25 cellular contexts compared by ENCODE assay signal in genomic region chr6:6893701-6894100, GRCh38.
A peak's percentile ranks its signal among the peaks of the same experiment; 100 is the strongest.
DNase-seq lines count a peak whose midpoint lies in the region; ATAC-seq and TF ChIP-seq lines count a peak whose summit lies in the region.
"Had no signal": no experiment of that assay in that cellular context is flagged by ENCODE, and none has a peak within 500 bp of the region (broad histone marks: within the 10 kb centered on the region; RNA-seq: fewer than 3 reads in every experiment).

No MANE protein-coding gene starts in this region.

- intact Hi-C loops in heart left ventricle (cut with DNase I) (loop anchor here in 5 of 10 donors (5.0 to 10.0 kb wide), 3 partner anchors 146 to 351 kb away; no protein-coding TSS in a partner anchor), left cardiac atrium (cut with DNase I) (loop anchor here in 1 of 2 donors (5.0 to 10.0 kb wide), 3 partner anchors 81 to 331 kb away; no protein-coding TSS in a partner anchor), gastrocnemius medialis (cut with DNase I; ENCODE audit: low total_unique reads) (loop anchor here (2.0 to 5.0 kb wide), 3 partner anchors 147 to 244 kb away; no protein-coding TSS in a partner anchor)
- intact Hi-C loops in activated T-helper 1 cell treated with anti-CD3 and anti-CD28 coated beads, Interleukin-12 subunit alpha, Interleukin-12 subunit beta, Interleukin-2, Interleukin-4 antibody, amounts not matched to agents 30 ng/mL and 10 ng/mL and 1 ng/mL, durations not matched to agents 14 hours and 24 hours and 36 hours (cut with micrococcal nuclease), result no loop called here

- H3K27ac Mint-ChIP-seq in activated T-helper 1 cell treated with anti-CD3 and anti-CD28 coated beads, Interleukin-12 subunit alpha, Interleukin-12 subunit beta, Interleukin-2, Interleukin-4 antibody, amounts not matched to agents 30 ng/mL and 10 ng/mL and 1 ng/mL, durations not matched to agents 14 hours and 24 hours and 36 hours, result peak overlapping the region; percentile 50
- H3K27ac Mint-ChIP-seq in CD8-positive, alpha-beta memory T cell, result no peak overlapping the region
- H3K27ac Mint-ChIP-seq: activated T-helper 17 cell treated with anti-CD3 and anti-CD28 coated beads, Interleukin-2, amount 50 U/mL, for 72 hours; CD8-positive, alpha-beta T cell; memory B cell; neural progenitor cell; progenitor cell of endocrine pancreas had no signal

- TF ChIP-seq POLR2A in heart left ventricle (IDR thresholded peaks at IDR 0.05) (no peak), gastrocnemius medialis (IDR thresholded peaks at IDR 0.05) (no peak)

- peaks cover 18% of the 10 kb centered on the region for H3K27me3 Mint-ChIP-seq in activated T-helper 1 cell treated with anti-CD3 and anti-CD28 coated beads, Interleukin-12 subunit alpha, Interleukin-12 subunit beta, Interleukin-2, Interleukin-4 antibody, amounts not matched to agents 30 ng/mL and 10 ng/mL and 1 ng/mL, durations not matched to agents 14 hours and 24 hours and 36 hours (ENCODE audit: insufficient read depth)
- H3K27me3 Mint-ChIP-seq in CD8-positive, alpha-beta memory T cell, result peaks cover under 1 to 2% of the 10 kb centered on the region in 2 donors

- H3K4me3 ChIP-seq in heart left ventricle (no peak overlapping the region), gastrocnemius medialis (peak overlapping the region in 3 of 4 donors; percentile 3 to 31 (median 5))
- H3K4me3 ChIP-seq in CD8-positive, alpha-beta memory T cell (ENCODE audit: low read length), result no peak overlapping the region
- H3K4me3 ChIP-seq: A549, coronary artery, neural progenitor cell, tibial artery had no signal

- no peak for TF ChIP-seq CTCF in heart left ventricle (IDR thresholded peaks at IDR 0.05)
- peak; percentile 22 for TF ChIP-seq CTCF in foreskin keratinocyte (conservative IDR thresholded peaks at IDR 0.05)
- no peak for TF ChIP-seq CTCF in gastrocnemius medialis (IDR thresholded peaks at IDR 0.05 in 4 of 5, conservative IDR thresholded peaks at IDR 0.05 in 1 of 5)

- ATAC-seq in heart left ventricle (no peak), left cardiac atrium (no peak), foreskin keratinocyte (peak; percentile 83), gastrocnemius medialis (no peak)
- ATAC-seq: A549; activated T-helper 17 cell treated with anti-CD3 and anti-CD28 coated beads, Interleukin-2, amount 50 U/mL, for 72 hours; CD8-positive, alpha-beta T cell had no signal

- 76 to 86% (median 82%) methylated on average over 19 of the region's 19 CpGs for WGBS in heart left ventricle, 4 donors

- no peaks in the 10 kb centered on the region for H3K4me1 Mint-ChIP-seq in activated T-helper 1 cell treated with anti-CD3 and anti-CD28 coated beads, Interleukin-12 subunit alpha, Interleukin-12 subunit beta, Interleukin-2, Interleukin-4 antibody, amounts not matched to agents 30 ng/mL and 10 ng/mL and 1 ng/mL, durations not matched to agents 14 hours and 24 hours and 36 hours (ENCODE audit: low read depth)
- no peaks in the 10 kb centered on the region for H3K4me1 Mint-ChIP-seq in CD8-positive, alpha-beta memory T cell
- H3K4me1 Mint-ChIP-seq: activated T-helper 17 cell treated with anti-CD3 and anti-CD28 coated beads, Interleukin-2, amount 50 U/mL, for 72 hours; memory B cell had no signal

- H3K4me1 ChIP-seq in heart left ventricle (peaks cover 0 to 39% (median 19%) of the 10 kb centered on the region in 12 donors), foreskin keratinocyte (peaks cover 16% of the 10 kb centered on the region), gastrocnemius medialis (peaks cover 40 to 44% of the 10 kb centered on the region in 2 donors)
- no peaks in the 10 kb centered on the region for H3K4me1 ChIP-seq in CD8-positive, alpha-beta memory T cell (ENCODE audit: insufficient read depth, low read length)
- H3K4me1 ChIP-seq: A549, tibial artery had no signal

- no peak for DNase-seq in heart left ventricle
- DNase-seq in left cardiac atrium, result no peak
- no peak for DNase-seq in activated T-helper 1 cell treated with anti-CD3 and anti-CD28 coated beads, Interleukin-12 subunit alpha, Interleukin-12 subunit beta, Interleukin-2, Interleukin-4 antibody, amounts not matched to agents 30 ng/mL and 10 ng/mL and 1 ng/mL, durations not matched to agents 14 hours and 24 hours and 36 hours (ENCODE audit: low spot score)
- DNase-seq in foreskin keratinocyte, result peak in 1 of 2 donors; percentile 59
- peak in 1 of 2 donors; percentile 61 for DNase-seq in gastrocnemius medialis
- DNase-seq in stimulated activated CD4-positive, alpha-beta T cell treated with anti-CD3 and anti-CD28 coated beads, Interleukin-4, amount 100 ng/mL, for 1 hour, result no peak
- no peak for DNase-seq in CD8-positive, alpha-beta memory T cell
- no peak for DNase-seq in hippocampal formation (lab: John Stamatoyannopoulos, UW)
- DNase-seq: activated CD4-positive, alpha-beta T cell treated with anti-CD3 and anti-CD28 coated beads, Interleukin-2, amount 50 U/mL, for 4 hours; activated CD4-positive, CD25-positive, alpha-beta regulatory T cell; activated naive CD4-positive, alpha-beta T cell treated with anti-CD3 and anti-CD28 coated beads, Interleukin-2, amount 50 U/mL, for 16 hours; amygdala; CD8-positive, alpha-beta T cell; H7; NCI-H1105 treated with DMSO at 0.1 percent for 48 hours; NCI-H1930; NCI-H526 treated with DMSO at 0.1 percent for 48 hours; T-helper 1 cell; tibial artery had no signal

- POLR2A ChIA-PET in CD8-positive, alpha-beta memory T cell (lab: Charles Lee), result no interaction called here

- H3K9me3 ChIP-seq in heart left ventricle (no peaks in the 10 kb centered on the region), gastrocnemius medialis (no peaks in the 10 kb centered on the region)
- H3K9me3 ChIP-seq in CD8-positive, alpha-beta memory T cell (ENCODE audit: low read length), result no peaks in the 10 kb centered on the region
- H3K9me3 ChIP-seq: A549, tibial artery had no signal

- no peaks in the 10 kb centered on the region for H3K36me3 Mint-ChIP-seq in activated T-helper 1 cell treated with anti-CD3 and anti-CD28 coated beads, Interleukin-12 subunit alpha, Interleukin-12 subunit beta, Interleukin-2, Interleukin-4 antibody, amounts not matched to agents 30 ng/mL and 10 ng/mL and 1 ng/mL, durations not matched to agents 14 hours and 24 hours and 36 hours (ENCODE audit: low read depth)
- H3K36me3 Mint-ChIP-seq in CD8-positive, alpha-beta memory T cell, result no peaks in the 10 kb centered on the region
- H3K36me3 Mint-ChIP-seq: CD8-positive, alpha-beta T cell; memory B cell; neural progenitor cell had no signal

- H3K4me3 Mint-ChIP-seq in activated T-helper 1 cell treated with anti-CD3 and anti-CD28 coated beads, Interleukin-12 subunit alpha, Interleukin-12 subunit beta, Interleukin-2, Interleukin-4 antibody, amounts not matched to agents 30 ng/mL and 10 ng/mL and 1 ng/mL, durations not matched to agents 14 hours and 24 hours and 36 hours, result no peak overlapping the region
- H3K4me3 Mint-ChIP-seq in CD8-positive, alpha-beta memory T cell, result no peak overlapping the region
- H3K4me3 Mint-ChIP-seq: activated T-helper 17 cell treated with anti-CD3 and anti-CD28 coated beads, Interleukin-2, amount 50 U/mL, for 72 hours; CD8-positive, alpha-beta T cell; memory B cell; neural progenitor cell had no signal

- H3K9me3 Mint-ChIP-seq in activated T-helper 1 cell treated with anti-CD3 and anti-CD28 coated beads, Interleukin-12 subunit alpha, Interleukin-12 subunit beta, Interleukin-2, Interleukin-4 antibody, amounts not matched to agents 30 ng/mL and 10 ng/mL and 1 ng/mL, durations not matched to agents 14 hours and 24 hours and 36 hours, result no peaks in the 10 kb centered on the region
- no peaks in the 10 kb centered on the region for H3K9me3 Mint-ChIP-seq in CD8-positive, alpha-beta memory T cell
- H3K9me3 Mint-ChIP-seq: activated T-helper 17 cell treated with anti-CD3 and anti-CD28 coated beads, Interleukin-2, amount 50 U/mL, for 72 hours; CD8-positive, alpha-beta T cell; memory B cell; neural progenitor cell had no signal

- H3K27ac ChIP-seq in heart left ventricle (peak overlapping the region; percentile 43 to 87 (median 77)), foreskin keratinocyte (peak overlapping the region; percentile 81), gastrocnemius medialis (peak overlapping the region; percentile 93 to 98 (median 96))
- no peak overlapping the region for H3K27ac ChIP-seq in CD8-positive, alpha-beta memory T cell (ENCODE audit: low read depth, low read length)
- H3K27ac ChIP-seq: A549, coronary artery, neural progenitor cell, tibial artery had no signal

- no peaks in the 10 kb centered on the region for H3K36me3 ChIP-seq in heart left ventricle
- H3K36me3 ChIP-seq in gastrocnemius medialis, result no peaks in the 10 kb centered on the region
- no peaks in the 10 kb centered on the region for H3K36me3 ChIP-seq in CD8-positive, alpha-beta memory T cell (ENCODE audit: insufficient read depth, low read length)
- H3K36me3 ChIP-seq: neural progenitor cell, tibial artery had no signal

- in situ Hi-C loops in gastrocnemius medialis (cut with MboI; ENCODE audit: low sequenced_read_pairs in 4 of 4), result loop anchor here in 1 of 4 donors (5.0 to 10.0 kb wide), 2 partner anchors 66 to 159 kb away; no protein-coding TSS in a partner anchor

- no peaks in the 10 kb centered on the region for H3K27me3 ChIP-seq in heart left ventricle
- no peaks in the 10 kb centered on the region for H3K27me3 ChIP-seq in foreskin keratinocyte
- H3K27me3 ChIP-seq in gastrocnemius medialis, result no peaks in the 10 kb centered on the region
- H3K27me3 ChIP-seq in CD8-positive, alpha-beta memory T cell (ENCODE audit: insufficient read depth, low read length, poor library complexity, severe bottlenecking), result no peaks in the 10 kb centered on the region
- H3K27me3 ChIP-seq: neural progenitor cell, tibial artery had no signal

- CTCF ChIA-PET in CD8-positive, alpha-beta memory T cell (lab: Charles Lee), result no interaction called here

Comparison
In these comparisons a context has a peak if more than half of its experiments do, and no peak if none do; other contexts are left out.
1. H3K4me3 ChIP-seq: peak in gastrocnemius medialis (3 of 4); none in heart left ventricle (0 of 12) and CD8-positive, alpha-beta memory T cell (single experiment).